Comparison of ENCODE assay signal across 8 cellular contexts in the genomic region with DNA sequence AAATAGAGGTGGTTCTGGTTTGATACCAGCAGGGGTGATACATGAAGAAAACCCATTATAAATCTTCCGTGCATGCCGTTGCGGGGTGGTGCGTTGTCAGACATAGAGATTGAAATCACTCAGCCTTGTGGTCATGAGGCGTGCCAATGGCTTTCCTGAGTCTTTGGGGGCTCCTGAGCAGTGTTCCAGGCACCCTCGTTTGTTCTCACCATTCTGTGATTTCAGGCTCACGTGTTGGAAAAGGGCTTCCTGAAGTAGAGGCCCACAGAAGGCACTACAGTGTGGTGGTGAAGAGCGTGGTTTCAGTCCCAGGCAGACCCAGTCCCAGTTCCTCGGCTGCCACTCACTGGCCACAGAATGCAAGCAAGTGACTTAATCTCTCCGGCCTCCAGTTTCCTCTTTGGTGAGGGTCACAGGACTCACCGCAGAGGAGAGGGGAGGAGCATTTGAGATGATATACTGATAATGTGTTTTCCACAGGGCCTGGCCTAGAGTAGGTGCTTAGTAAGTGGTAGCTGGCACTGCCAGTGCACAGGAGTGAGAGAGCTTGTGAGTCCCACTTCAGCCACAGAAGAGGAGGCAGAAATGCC. TPM values are rescaled to one million over a fixed set of nuclear protein-coding genes. Genes with fewer than 3 reads are reported as not detected.
DNase-seq lines count a peak whose midpoint lies in the region; ATAC-seq and TF ChIP-seq lines count a peak whose summit lies in the region.

No MANE protein-coding gene starts in this region.

- CTCF ChIA-PET in PC-9 (lab: Charles Lee) = interaction anchor here (0.7 to 1.6 kb wide), 6 partner anchors 8 to 197 kb away, joined by 3 to 20 read pairs (median 4); a partner anchor contains a TSS

- H3K27me3 ChIP-seq in PC-9 (ENCODE audit: insufficient read depth, low read depth) (no peaks in the 10 kb centered on the region), right cardiac atrium (ENCODE audit: control insufficient read depth, insufficient read depth) (no peaks in the 10 kb centered on the region)

- no peaks in the 10 kb centered on the region for H3K9me2 ChIP-seq in PC-9 (ENCODE audit: insufficient read depth)

- peak; percentile 83 for ATAC-seq in HG03060 (IDR thresholded peaks at IDR 0.05; ENCODE audit: low read depth, unreplicated experiment)
- peak; percentile 64 to 71 for ATAC-seq in right cardiac atrium

- H3K4me2 ChIP-seq in PC-9 = peak overlapping the region; percentile 1; the same call in 1 of the 2 replicates

- POLR2A ChIA-PET in PC-9 (lab: Charles Lee; ENCODE audit: unreplicated experiment) = interaction anchor here (0.6 to 0.9 kb wide), 2 partner anchors 9 to 19 kb away, joined by 3 to 8 read pairs; no protein-coding TSS in a partner anchor

- no peaks in the 10 kb centered on the region for H3K36me3 ChIP-seq in PC-9 (ENCODE audit: low read depth)

- H3K9me3 ChIP-seq in PC-9 (ENCODE audit: insufficient read depth, low read depth) = no peaks in the 10 kb centered on the region; the same call in 1 of the 2 replicates
- no peaks in the 10 kb centered on the region for H3K9me3 ChIP-seq in right cardiac atrium (ENCODE audit: control insufficient read depth, low read length)

- H3K27ac ChIP-seq in PC-9 (peak overlapping the region; percentile 75), right cardiac atrium (ENCODE audit: low read length) (peak overlapping the region; percentile 76)

- intact Hi-C loops in PC-9 (cut with micrococcal nuclease; ENCODE audit: unreplicated experiment) = loop anchor here (1.0 to 10.0 kb wide), 7 partner anchors 8 to 558 kb away; a partner anchor contains a TSS
- intact Hi-C loops in right cardiac atrium (cut with DNase I) = loop anchor here in 1 of 4 donors (5.0 kb wide), 1 partner anchor 196 kb away; a partner anchor contains a TSS

- DNase-seq in NCI-H2107 treated with DMSO at 0.1 percent for 48 hours (lab: John Stamatoyannopoulos, UW; ENCODE audit: unreplicated experiment) (peak; percentile 53), NCI-H2107 (lab: John Stamatoyannopoulos, UW) (no peak), PC-9 (peak; percentile 73 to 84), right cardiac atrium (peak; percentile 67 to 82 (median 78)), NCI-H2081 (lab: John Stamatoyannopoulos, UW) (no peak)
- peak; percentile 85 for DNase-seq in activated effector memory CD4-positive, alpha-beta T cell treated with anti-CD3 and anti-CD28 coated beads, Interleukin-2, amount 50 U/mL, for 16 hours
- DNase-seq in stimulated activated CD4-positive, alpha-beta T cell treated with anti-CD3 and anti-CD28 coated beads, TNF-alpha, amount 100 ng/mL, for 24 hours (ENCODE audit: low read depth in 3 of 3) = peak in 2 of 3 experiments; percentile 43 to 65

- no peak overlapping the region; the same call in 1 of the 2 replicates for H2AFZ ChIP-seq in PC-9

- BruUV-seq in PC-9 (replicated peaks; lab: Mats Ljungman, UMichigan) = TSS peak; percentile 55

- H3K4me1 ChIP-seq in PC-9 (replicated peaks; ENCODE audit: insufficient read depth) (peaks cover 30% of the 10 kb centered on the region), right cardiac atrium (ENCODE audit: control insufficient read depth, insufficient read depth, low read length) (no peaks in the 10 kb centered on the region)

- H3K79me2 ChIP-seq in PC-9 (ENCODE audit: low read depth) = no peaks in the 10 kb centered on the region

- WGBS in right cardiac atrium = 58% methylated on average over 11 of the region's 11 CpGs

- 0 out of 2 replicates have a peak, but pooled peaks have one; percentile 11 for TF ChIP-seq CTCF in PC-9 (conservative IDR thresholded peaks at IDR 0.05)

- H3K4me3 ChIP-seq in PC-9 (no peak overlapping the region), right cardiac atrium (ENCODE audit: low read length) (no peak overlapping the region)

- H4K20me1 ChIP-seq in PC-9 (ENCODE audit: insufficient read depth) = no peaks in the 10 kb centered on the region

- no peaks in the 10 kb centered on the region; the same call in 1 of the 2 replicates for H3F3A ChIP-seq in PC-9 (ENCODE audit: insufficient read depth, low read depth)

RNA-seq across cellular contexts. Expression of a gene that starts 20.5 kb away (rescaled TPM):
- 23.0 and 25.5 TPM in 2 replicates for total RNA-seq in PC-9 (2021)
- total RNA-seq in right cardiac atrium = 10 to 100 TPM; 70.2 to 85.2 (median 79.4) TPM
- polyA plus RNA-seq in right cardiac atrium = 192 TPM

Comparison
In these comparisons a context has a peak if more than half of its experiments do, and no peak if none do; other contexts are left out.
1. DNase-seq: peak in NCI-H2107 treated with DMSO at 0.1 percent for 48 hours (single experiment), PC-9 (2 of 2), activated effector memory CD4-positive, alpha-beta T cell treated with anti-CD3 and anti-CD28 coated beads, Interleukin-2, amount 50 U/mL, for 16 hours (single experiment), right cardiac atrium (3 of 3) and stimulated activated CD4-positive, alpha-beta T cell treated with anti-CD3 and anti-CD28 coated beads, TNF-alpha, amount 100 ng/mL, for 24 hours (2 of 3); none in NCI-H2107 (single experiment) and NCI-H2081 (0 of 2).